Comparison of ENCODE assay signal across 8 cellular contexts in genomic region chr2:39513641-39514094, GRCh38.
DNase-seq lines count a peak whose midpoint lies in the region; ATAC-seq and FAIRE-seq lines count a peak whose summit lies in the region.

No MANE protein-coding gene starts in this region.

- peak overlapping the region; percentile 10 for H3K27ac Mint-ChIP-seq in dendritic cell treated with granulocyte-macrophage colony-stimulating factor and Interleukin-4, amounts not matched to agents 40 ng/mL and 50 ng/mL, for 4 days
- H3K27ac Mint-ChIP-seq in stimulated activated naive B cell treated with anti-CD40 and anti-IgM and Interleukin-4, amounts not matched to agents 10 μg/mL and 1 μg/mL and 100 μg/mL, for 72 hours = peak overlapping the region; percentile 53

- intact Hi-C loops in dendritic cell treated with granulocyte-macrophage colony-stimulating factor and Interleukin-4, amounts not matched to agents 40 ng/mL and 50 ng/mL, for 4 days (cut with micrococcal nuclease) = loop anchor here (2.0 to 10.0 kb wide), 3 partner anchors 21 to 136 kb away; partner anchors contain the start of gene MAP4K3

- no peaks in the 10 kb centered on the region for H3K36me3 Mint-ChIP-seq in dendritic cell treated with granulocyte-macrophage colony-stimulating factor and Interleukin-4, amounts not matched to agents 40 ng/mL and 50 ng/mL, for 4 days (ENCODE audit: low read depth)
- H3K36me3 Mint-ChIP-seq in stimulated activated naive B cell treated with anti-CD40 and anti-IgM and Interleukin-4, amounts not matched to agents 10 μg/mL and 1 μg/mL and 100 μg/mL, for 72 hours = no peaks in the 10 kb centered on the region

- H3K9me3 Mint-ChIP-seq in dendritic cell treated with granulocyte-macrophage colony-stimulating factor and Interleukin-4, amounts not matched to agents 40 ng/mL and 50 ng/mL, for 4 days = no peaks in the 10 kb centered on the region
- H3K9me3 Mint-ChIP-seq in stimulated activated naive B cell treated with anti-CD40 and anti-IgM and Interleukin-4, amounts not matched to agents 10 μg/mL and 1 μg/mL and 100 μg/mL, for 72 hours = no peaks in the 10 kb centered on the region

- in situ Hi-C loops in KBM-7 (cut with MboI; ENCODE audit: low pct_unique_long_range_greater_than_20kb, low sequenced_read_pairs) = no loop called here

- peak; percentile 5 for DNase-seq in NK-92 treated with Interleukin-12 subunit alpha and Interleukin-12 subunit beta, amount 100 ng/mL, for 24 hours (lab: John Stamatoyannopoulos, UW)
- DNase-seq in NK-92 (lab: John Stamatoyannopoulos, UW; ENCODE audit: unreplicated experiment) = no peak
- peak; percentile 81 for DNase-seq in KBM-7
- peak; percentile 54 for DNase-seq in midbrain (lab: John Stamatoyannopoulos, UW)
- peak; percentile 73 for DNase-seq in stimulated activated naive B cell treated with anti-CD40 and anti-IgM and Interleukin-4, amounts not matched to agents 10 μg/mL and 1 μg/mL and 100 μg/mL, for 72 hours

- peak; percentile 94 for FAIRE-seq in TTC549 (lab: Jason Lieb, UNC)

- peaks cover 56% of the 10 kb centered on the region for H3K27me3 Mint-ChIP-seq in dendritic cell treated with granulocyte-macrophage colony-stimulating factor and Interleukin-4, amounts not matched to agents 40 ng/mL and 50 ng/mL, for 4 days
- peaks cover 0 to 4% of the 10 kb centered on the region in 2 donors for H3K27me3 Mint-ChIP-seq in stimulated activated naive B cell treated with anti-CD40 and anti-IgM and Interleukin-4, amounts not matched to agents 10 μg/mL and 1 μg/mL and 100 μg/mL, for 72 hours

- ATAC-seq in GM21786 (IDR thresholded peaks at IDR 0.05; ENCODE audit: unreplicated experiment) = peak; percentile 75
- peak; percentile 91 to 93 for ATAC-seq in stimulated activated naive B cell treated with anti-CD40 and anti-IgM and Interleukin-4, amounts not matched to agents 10 μg/mL and 1 μg/mL and 100 μg/mL, for 72 hours (replicated peaks)

- no peak overlapping the region for H3K4me3 Mint-ChIP-seq in dendritic cell treated with granulocyte-macrophage colony-stimulating factor and Interleukin-4, amounts not matched to agents 40 ng/mL and 50 ng/mL, for 4 days
- H3K4me3 Mint-ChIP-seq in stimulated activated naive B cell treated with anti-CD40 and anti-IgM and Interleukin-4, amounts not matched to agents 10 μg/mL and 1 μg/mL and 100 μg/mL, for 72 hours = peak overlapping the region; percentile 15 to 21

- peaks cover 44% of the 10 kb centered on the region for H3K4me1 Mint-ChIP-seq in dendritic cell treated with granulocyte-macrophage colony-stimulating factor and Interleukin-4, amounts not matched to agents 40 ng/mL and 50 ng/mL, for 4 days (ENCODE audit: low read depth)
- H3K4me1 Mint-ChIP-seq in stimulated activated naive B cell treated with anti-CD40 and anti-IgM and Interleukin-4, amounts not matched to agents 10 μg/mL and 1 μg/mL and 100 μg/mL, for 72 hours = peaks cover 30 to 46% of the 10 kb centered on the region in 2 donors
